In the genomic region with DNA sequence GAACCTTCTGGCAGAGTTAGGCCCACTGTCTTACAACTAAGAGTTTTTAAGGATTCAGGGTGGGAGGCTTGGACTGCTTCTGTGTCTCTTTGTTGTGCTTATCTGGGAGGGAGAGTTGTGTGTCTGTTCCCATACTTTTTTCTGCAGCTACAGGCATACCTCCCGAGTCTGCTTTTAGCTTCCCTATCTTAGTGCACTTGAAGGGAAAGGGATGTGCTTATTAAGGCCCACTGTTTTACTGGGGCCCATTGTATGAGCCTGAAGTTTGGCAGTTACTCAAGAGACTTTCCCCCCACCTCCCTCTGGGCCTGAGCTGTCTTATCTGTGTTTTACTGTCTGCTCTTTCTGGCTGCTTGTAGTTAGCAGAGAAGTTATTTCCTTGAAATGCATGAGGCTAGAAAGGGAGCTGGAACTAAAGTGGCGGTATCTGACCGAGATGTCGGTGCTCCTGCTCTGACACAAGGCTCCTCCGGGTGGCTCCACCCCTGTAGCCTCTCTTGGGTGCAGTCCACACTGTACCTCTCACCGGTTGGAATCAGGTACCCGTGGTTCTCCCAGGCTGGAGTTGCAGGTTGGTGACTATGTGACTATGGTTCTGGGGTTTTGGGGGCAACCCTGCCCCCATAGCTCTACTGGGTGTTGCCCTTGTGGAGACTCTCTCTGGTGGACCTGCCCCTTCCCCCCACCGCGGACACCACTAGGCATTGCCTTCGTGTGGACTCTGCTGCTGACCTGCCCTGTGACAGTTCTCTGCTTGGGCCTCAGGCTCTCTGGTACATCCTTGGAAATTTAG, we compare ENCODE assay signal across 13 cellular contexts. TPM values are rescaled to one million over a fixed set of nuclear protein-coding genes. Genes with fewer than 3 reads are reported as not detected.
DNase-seq lines count a peak whose midpoint lies in the region; FAIRE-seq and TF ChIP-seq lines count a peak whose summit lies in the region.
"Had no signal": no experiment of that assay in that cellular context is flagged by ENCODE, and none has a peak within 500 bp of the region (broad histone marks: within the 10 kb centered on the region; RNA-seq: fewer than 3 reads in every experiment).

No MANE protein-coding gene starts in this region.

- no peak overlapping the region for H3K4me3 Mint-ChIP-seq in endodermal cell
- H3K4me3 Mint-ChIP-seq: activated CD4-positive, alpha-beta memory T cell treated with anti-CD3 and anti-CD28 coated beads, Interleukin-2, amount 10 ng/mL, durations not matched to agents 7 days and 5 days; CD14-positive monocyte had no signal

- WGBS in endodermal cell (ENCODE audit: insufficient coverage in 1 of 2, insufficient read length in 1 of 2), 2 experiments: 90 to 97% methylated on average over 5 to 10 of the region's 10 CpGs
- 38 to 68% (median 43%) methylated on average over 10 of the region's 10 CpGs for WGBS in small intestine, 3 donors

- in situ Hi-C loops in ACHN (cut with HindIII; ENCODE audit: low pct_ligation_motif_present, low pct_unique_long_range_greater_than_20kb, low sequenced_read_pairs): no loop called here

- DNase-seq in Karpas-422 (peak; percentile 36), endodermal cell (no peak), left kidney (ENCODE audit: low read depth, low spot score) (peak; percentile 41), small intestine (peak; percentile 22), T-helper 9 cell (no peak), ACHN (no peak), RKO (ENCODE audit: low spot score) (no peak), SHP77 treated with DMSO at 0.1 percent for 48 hours (lab: John Stamatoyannopoulos, UW) (no peak)
- DNase-seq: activated CD4-positive, alpha-beta memory T cell treated with anti-CD3 and anti-CD28 coated beads, Interleukin-2, amount 10 ng/mL, durations not matched to agents 7 days and 5 days; body of pancreas had no signal

- H3K27ac ChIP-seq in Karpas-422 (ENCODE audit: low read length) (no peak overlapping the region), endodermal cell (ENCODE audit: low read depth, low read length) (no peak overlapping the region), small intestine (ENCODE audit: low read depth in 1 of 2, low read length in 1 of 2) (no peak overlapping the region)

- H3K79me2 ChIP-seq in Karpas-422 (ENCODE audit: low read length): peaks cover 82% of the 10 kb centered on the region

- H3K4me3 ChIP-seq in Karpas-422 (ENCODE audit: low read length): no peak overlapping the region
- no peak overlapping the region for H3K4me3 ChIP-seq in endodermal cell (ENCODE audit: low read length)
- no peak overlapping the region for H3K4me3 ChIP-seq in small intestine (ENCODE audit: low read depth in 1 of 2, low read length in 2 of 2)
- H3K4me3 ChIP-seq: body of pancreas had no signal

- peaks cover 20% of the 10 kb centered on the region for H3K36me3 Mint-ChIP-seq in endodermal cell (ENCODE audit: low read depth)

- H3K9me3 Mint-ChIP-seq in endodermal cell: peaks cover 2% of the 10 kb centered on the region
- H3K9me3 Mint-ChIP-seq: activated CD4-positive, alpha-beta memory T cell treated with anti-CD3 and anti-CD28 coated beads, Interleukin-2, amount 10 ng/mL, durations not matched to agents 7 days and 5 days had no signal

- no peaks in the 10 kb centered on the region for H3K4me1 Mint-ChIP-seq in endodermal cell
- H3K4me1 Mint-ChIP-seq: activated CD4-positive, alpha-beta memory T cell treated with anti-CD3 and anti-CD28 coated beads, Interleukin-2, amount 10 ng/mL, durations not matched to agents 7 days and 5 days; CD14-positive monocyte had no signal

- H2AFZ ChIP-seq in Karpas-422 (ENCODE audit: low read length): no peak overlapping the region

- H3K9ac ChIP-seq in Karpas-422 (ENCODE audit: low read length): no peak overlapping the region
- H3K9ac ChIP-seq in endodermal cell (ENCODE audit: extremely low read depth, low read length, poor library complexity, severe bottlenecking): no peak overlapping the region

- H3K4me1 ChIP-seq in Karpas-422 (ENCODE audit: low read length): peaks cover 6% of the 10 kb centered on the region
- H3K4me1 ChIP-seq in endodermal cell (ENCODE audit: control insufficient read depth, insufficient read depth, low read length): no peaks in the 10 kb centered on the region
- H3K4me1 ChIP-seq in small intestine (ENCODE audit: control insufficient read depth in 2 of 2, insufficient read depth in 1 of 2, low read depth in 1 of 2, low read length in 1 of 2): peaks cover 0 to 3% of the 10 kb centered on the region in 2 donors

- no peak overlapping the region for H3K4me2 ChIP-seq in Karpas-422 (ENCODE audit: low read depth, low read length, poor library complexity, severe bottlenecking)

- H3K27ac Mint-ChIP-seq in endodermal cell: no peak overlapping the region
- H3K27ac Mint-ChIP-seq: activated CD4-positive, alpha-beta memory T cell treated with anti-CD3 and anti-CD28 coated beads, Interleukin-2, amount 10 ng/mL, durations not matched to agents 7 days and 5 days had no signal

- FAIRE-seq in small intestine (lab: Jason Lieb, UNC): no peak
- FAIRE-seq: G401.6, H1 had no signal

- H3K9me3 ChIP-seq in Karpas-422 (ENCODE audit: low read length) (no peaks in the 10 kb centered on the region), endodermal cell (ENCODE audit: control insufficient read depth, low read length) (peaks cover 11% of the 10 kb centered on the region), small intestine (ENCODE audit: control insufficient read depth, low read depth) (no peaks in the 10 kb centered on the region)
- H3K9me3 ChIP-seq: body of pancreas had no signal

- H3K27me3 ChIP-seq in Karpas-422 (ENCODE audit: low read length) (no peaks in the 10 kb centered on the region), endodermal cell (ENCODE audit: control insufficient read depth, insufficient read depth, low read length, poor library complexity, severe bottlenecking) (no peaks in the 10 kb centered on the region), small intestine (ENCODE audit: control insufficient read depth in 2 of 2, insufficient read depth in 2 of 2, low read length in 2 of 2) (no peaks in the 10 kb centered on the region)
- H3K27me3 ChIP-seq: body of pancreas had no signal

- H4K20me1 ChIP-seq in Karpas-422 (ENCODE audit: insufficient read depth, low read depth, low read length): no peaks in the 10 kb centered on the region

- no peaks in the 10 kb centered on the region for H3K27me3 Mint-ChIP-seq in endodermal cell (ENCODE audit: insufficient read depth)
- H3K27me3 Mint-ChIP-seq: activated CD4-positive, alpha-beta memory T cell treated with anti-CD3 and anti-CD28 coated beads, Interleukin-2, amount 10 ng/mL, durations not matched to agents 7 days and 5 days had no signal

- peak; percentile 23 for TF ChIP-seq CTCF in endodermal cell (conservative IDR thresholded peaks at IDR 0.05)

- H3K36me3 ChIP-seq in Karpas-422 (ENCODE audit: insufficient read depth, low read length) (no peaks in the 10 kb centered on the region), endodermal cell (ENCODE audit: control insufficient read depth, insufficient read depth, low read length) (peaks cover 11% of the 10 kb centered on the region), small intestine (ENCODE audit: control insufficient read depth in 2 of 2, insufficient read depth in 2 of 2, low read length in 2 of 2) (peaks cover 0 to 2% of the 10 kb centered on the region in 2 donors)

- no peaks in the 10 kb centered on the region for H3K9me2 ChIP-seq in Karpas-422 (replicated peaks; ENCODE audit: insufficient read depth, low read length)

RNA-seq across cellular contexts. Expression of a gene that starts 12.9 kb away (rescaled TPM):
- 26.7 and 50.8 TPM in 2 replicates for total RNA-seq in Karpas-422 (2014; rRNA removed; shearing (Covaris generic); ENCODE audit: low replicate concordance)
- 10 to 100 TPM; 20.4 to 24.8 TPM for total RNA-seq in endodermal cell
- polyA plus RNA-seq in endodermal cell (2013, experiment 1 of 2): 16.7 TPM
- 16.4 TPM for polyA plus RNA-seq in endodermal cell (2013, experiment 2 of 2)
- 10 to 100 TPM in 1 of 3 donors, 1 to 10 TPM in 2; 8.1 to 11.2 (median 8.9) TPM for polyA plus RNA-seq in small intestine

RNA-seq across cellular contexts. Expression of a gene that starts 15.4 kb away (rescaled TPM):
- 100 and 105 TPM in 2 replicates for total RNA-seq in Karpas-422 (2014; rRNA removed; shearing (Covaris generic); ENCODE audit: low replicate concordance)
- total RNA-seq in endodermal cell: 100 to 1,000 TPM in 1 of 2 donors, 10 to 100 TPM in 1; 76.1 to 102 TPM
- 76.9 TPM for polyA plus RNA-seq in endodermal cell (2013, experiment 1 of 2)
- 85.6 TPM for polyA plus RNA-seq in endodermal cell (2013, experiment 2 of 2)
- 10 to 100 TPM; 44.3 to 75.8 (median 56.0) TPM for polyA plus RNA-seq in small intestine

RNA-seq across cellular contexts. Expression of a gene that starts 41.5 kb away (rescaled TPM):
- 129 and 160 TPM in 2 replicates for total RNA-seq in Karpas-422 (2014; rRNA removed; shearing (Covaris generic); ENCODE audit: low replicate concordance)
- total RNA-seq in endodermal cell: 100 to 1,000 TPM; 182 to 208 TPM
- 153 TPM for polyA plus RNA-seq in endodermal cell (2013, experiment 1 of 2)
- polyA plus RNA-seq in endodermal cell (2013, experiment 2 of 2): 151 TPM
- polyA plus RNA-seq in small intestine: 10 to 100 TPM; 47.6 to 85.6 (median 49.2) TPM

Comparison
In these comparisons a context has a peak if more than half of its experiments do, and no peak if none do; other contexts are left out.
1. DNase-seq: peak in Karpas-422 (single experiment), left kidney (single experiment) and small intestine (single experiment); none in endodermal cell (single experiment), T-helper 9 cell (single experiment), ACHN (single experiment), RKO (single experiment) and SHP77 treated with DMSO at 0.1 percent for 48 hours (single experiment).